10 cellular contexts compared by ENCODE assay signal in the genomic region with DNA sequence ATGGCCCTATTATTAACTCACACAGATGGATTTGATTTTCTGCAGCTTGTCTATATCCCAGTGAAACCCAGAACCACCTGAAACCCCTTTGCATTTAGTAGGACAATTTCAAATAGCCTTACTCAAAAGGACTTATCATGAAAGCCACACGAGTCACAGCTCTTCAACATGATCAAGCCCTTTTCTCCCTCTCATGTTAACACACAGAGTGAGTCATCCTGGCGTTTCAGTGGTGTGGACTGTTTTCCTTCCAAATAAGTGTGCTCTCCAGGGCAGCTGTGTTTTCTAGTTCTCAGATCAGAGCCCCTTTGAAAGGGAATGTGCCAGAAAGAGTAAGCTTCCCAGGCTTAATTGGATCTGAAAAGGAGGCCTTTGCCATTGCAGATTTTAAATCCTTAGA. TPM values are rescaled to one million over a fixed set of nuclear protein-coding genes. Genes with fewer than 3 reads are reported as not detected.
DNase-seq lines count a peak whose midpoint lies in the region; ATAC-seq and TF ChIP-seq lines count a peak whose summit lies in the region.
"Had no signal": no experiment of that assay in that cellular context is flagged by ENCODE, and none has a peak within 500 bp of the region (broad histone marks: within the 10 kb centered on the region; RNA-seq: fewer than 3 reads in every experiment).

No MANE protein-coding gene starts in this region.

- CTCF ChIA-PET in PC-9 (lab: Charles Lee): no interaction called here

- in situ Hi-C loops in astrocyte of the cerebellum (cut with HindIII; ENCODE audit: low sequenced_read_pairs): no loop called here

- DNase-seq in DMS79 (lab: John Stamatoyannopoulos, UW) (peak; percentile 67), M059J (ENCODE audit: low read depth) (peak; percentile 46), astrocyte of the cerebellum (ENCODE audit: low read depth) (peak; percentile 59), lung (ENCODE audit: low spot score) (peak; percentile 46), PC-9 (no peak), NOMO-1 treated with dmso at 0.1 percent for 144 hours (lab: John Stamatoyannopoulos, UW; ENCODE audit: unreplicated experiment) (no peak)
- DNase-seq: NCI-H1048, nucleus accumbens had no signal

- BruUV-seq in PC-9 (replicated peaks; lab: Mats Ljungman, UMichigan): no TSS peak

- H3K27me3 ChIP-seq in lung (ENCODE audit: control insufficient read depth, insufficient read depth) (no peaks in the 10 kb centered on the region), PC-9 (ENCODE audit: insufficient read depth, low read depth) (peaks cover 44% of the 10 kb centered on the region)

- H3K36me3 ChIP-seq in lung (ENCODE audit: control insufficient read depth in 2 of 2, insufficient read depth in 2 of 2, low read length in 2 of 2) (no peaks in the 10 kb centered on the region), PC-9 (ENCODE audit: low read depth) (no peaks in the 10 kb centered on the region)

- H3K4me1 ChIP-seq in lung (ENCODE audit: control insufficient read depth in 2 of 2, insufficient read depth in 2 of 2, low read length in 2 of 2) (peaks cover 0 to 2% of the 10 kb centered on the region in 2 donors), PC-9 (replicated peaks; ENCODE audit: insufficient read depth) (no peaks in the 10 kb centered on the region)

- H3F3A ChIP-seq in PC-9 (ENCODE audit: insufficient read depth, low read depth): no peaks in the 10 kb centered on the region

- H3K9me3 ChIP-seq in lung (ENCODE audit: control insufficient read depth in 2 of 2, insufficient read depth in 1 of 2, low read length in 1 of 2) (peaks cover 0 to 5% of the 10 kb centered on the region in 2 donors), PC-9 (ENCODE audit: insufficient read depth, low read depth) (no peaks in the 10 kb centered on the region)

- TF ChIP-seq CTCF in astrocyte of the cerebellum (IDR thresholded peaks at IDR 0.05; ENCODE audit: low read depth, low read length, missing control alignments) (no peak), lung (IDR thresholded peaks at IDR 0.05; ENCODE audit: control extremely low read depth, extremely low read depth) (no peak), PC-9 (conservative IDR thresholded peaks at IDR 0.05) (no peak)

- no peak overlapping the region for H2AFZ ChIP-seq in PC-9

- H3K27ac ChIP-seq in lung (ENCODE audit: low read depth in 1 of 2, low read length in 1 of 2): no peak overlapping the region
- H3K27ac ChIP-seq in PC-9: no peak overlapping the region

- no peaks in the 10 kb centered on the region for H4K20me1 ChIP-seq in PC-9 (ENCODE audit: insufficient read depth)

- 39 to 70% methylated on average over 2 of the region's 2 CpGs for WGBS in lung, 2 donors

- POLR2A ChIA-PET in PC-9 (lab: Charles Lee; ENCODE audit: unreplicated experiment): interaction anchor here (0.5 kb wide), 1 partner anchor 76 kb away, joined by 5 read pairs; no protein-coding TSS in a partner anchor

- no peak overlapping the region for H3K4me2 ChIP-seq in PC-9

- no peaks in the 10 kb centered on the region for H3K9me2 ChIP-seq in PC-9 (ENCODE audit: insufficient read depth)

- no peaks in the 10 kb centered on the region for H3K79me2 ChIP-seq in PC-9 (ENCODE audit: low read depth)

- peak; percentile 75 for ATAC-seq in lung (ENCODE audit: insufficient read depth, low FRiP score)
- no peak for ATAC-seq in GM18517 (IDR thresholded peaks at IDR 0.05; ENCODE audit: unreplicated experiment)
- ATAC-seq in HG02763 (IDR thresholded peaks at IDR 0.05; ENCODE audit: unreplicated experiment): no peak

- intact Hi-C loops in PC-9 (cut with micrococcal nuclease; ENCODE audit: unreplicated experiment): no loop called here

- no peak overlapping the region for H3K4me3 ChIP-seq in astrocyte of the cerebellum (ENCODE audit: low read depth, low read length)
- no peak overlapping the region for H3K4me3 ChIP-seq in lung
- H3K4me3 ChIP-seq in PC-9: no peak overlapping the region

RNA-seq across cellular contexts. Expression of gene ERICH6B, which starts 51.4 kb away (rescaled TPM):
- not detected in 2 replicates for total RNA-seq in M059J (2014; rRNA removed; shearing (Covaris generic))
- total RNA-seq in lung (not detected), PC-9 (2021) (not detected in 2 replicates)
- not detected for polyA plus RNA-seq in lung

Comparison
In these comparisons a context has a peak if more than half of its experiments do, and no peak if none do; other contexts are left out.
1. DNase-seq: peak in DMS79 (single experiment), M059J (single experiment), astrocyte of the cerebellum (single experiment) and lung (single experiment); none in PC-9 (0 of 2) and NOMO-1 treated with dmso at 0.1 percent for 144 hours (single experiment).